Comparison of ENCODE assay signal across 1 cellular context in genomic region chr22:41825376-41825775, GRCh38.
A peak's percentile ranks its signal among the peaks of the same experiment; 100 is the strongest.
TF ChIP-seq lines count a peak whose summit lies in the region.

No MANE protein-coding gene starts in this region.

TF ChIP-seq in K562, 482 proteins besides CTCF, POLR2A, EP300 and RAD21:
- TF ChIP-seq MAFG (tag; conservative IDR thresholded peaks at IDR 0.05) (0 out of 2 replicates have a peak, but pooled peaks have one; percentile 12), ZNF232 (CRISPR knock-in tag; IDR thresholded peaks at IDR 0.05) (no peak), EGR1 (conservative IDR thresholded peaks at IDR 0.05) (peak; percentile 82), SIRT6 (IDR thresholded peaks at IDR 0.05; ENCODE audit: low read depth, low read length) (no peak), C11orf30 (IDR thresholded peaks at IDR 0.05; ENCODE audit: low read depth) (0 out of 2 replicates have a peak, but pooled peaks have one; percentile 9), CBFA2T3 (IDR thresholded peaks at IDR 0.05) (0 out of 2 replicates have a peak, but pooled peaks have one; percentile 20), TCF3 (CRISPR knock-in tag; IDR thresholded peaks at IDR 0.05) (peak; percentile 15; the same call in 1 of the 2 replicates)
